ENCODE assay signal across 23 cellular contexts in the genomic region with DNA sequence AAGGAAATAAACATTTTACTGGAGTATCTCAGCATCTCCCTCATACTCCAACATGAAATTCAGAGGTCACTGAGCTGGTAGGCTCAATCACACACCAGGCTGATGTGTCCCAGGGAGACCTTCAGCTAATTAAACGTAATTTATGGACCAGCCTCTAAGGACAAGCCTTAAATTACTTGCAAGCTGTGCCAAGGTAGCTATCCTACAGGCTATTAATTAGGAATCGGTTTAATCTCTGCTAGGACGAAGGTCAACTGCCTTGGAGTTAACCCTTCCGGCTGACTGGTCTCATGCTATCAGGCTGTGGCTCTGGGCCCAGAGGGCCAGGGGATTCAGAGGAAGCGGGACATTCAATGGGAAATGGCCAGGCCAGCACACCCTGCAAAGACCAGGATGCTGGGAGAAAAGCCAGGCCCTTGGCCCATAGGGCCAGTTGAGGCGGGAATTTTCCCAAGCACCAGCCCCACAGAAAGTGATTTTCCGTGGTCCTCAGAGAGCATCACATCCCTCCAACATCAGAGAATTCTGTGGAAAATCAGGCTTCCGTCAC. TPM values are rescaled to one million over a fixed set of nuclear protein-coding genes. Genes with fewer than 3 reads are reported as not detected.
DNase-seq lines count a peak whose midpoint lies in the region; ATAC-seq and TF ChIP-seq lines count a peak whose summit lies in the region.
"Had no signal": no experiment of that assay in that cellular context is flagged by ENCODE, and none has a peak within 500 bp of the region (broad histone marks: within the 10 kb centered on the region; RNA-seq: fewer than 3 reads in every experiment).

No MANE protein-coding gene starts in this region.

- ATAC-seq in heart right ventricle (no peak), left ventricle myocardium superior (no peak), GM19452 (IDR thresholded peaks at IDR 0.05; ENCODE audit: unreplicated experiment) (no peak)
- ATAC-seq in effector memory CD8-positive, alpha-beta T cell (replicated peaks), result no peak
- ATAC-seq: PC-3 had no signal

- H3K27ac ChIP-seq in heart right ventricle (peak overlapping the region in 8 of 10 donors; percentile 72 to 95 (median 91)), transverse colon (peak overlapping the region in 3 of 4 donors; percentile 18 to 91 (median 90))
- H3K27ac ChIP-seq: HL-60 had no signal

- TF ChIP-seq POLR2A in transverse colon (IDR thresholded peaks at IDR 0.05), result no peak

- no peaks in the 10 kb centered on the region for H3K9me3 Mint-ChIP-seq in effector memory CD8-positive, alpha-beta T cell
- no peaks in the 10 kb centered on the region for H3K9me3 Mint-ChIP-seq in nephron progenitor cell
- H3K9me3 Mint-ChIP-seq: activated naive CD4-positive, alpha-beta T cell treated with anti-CD3 and anti-CD28 coated beads for 36 hours had no signal

- peaks cover 0 to 9% of the 10 kb centered on the region in 2 donors for H3K27me3 Mint-ChIP-seq in effector memory CD8-positive, alpha-beta T cell
- peaks cover 16% of the 10 kb centered on the region for H3K27me3 Mint-ChIP-seq in nephron progenitor cell (ENCODE audit: low read depth, poor library complexity)

- no peak overlapping the region for H3K4me3 Mint-ChIP-seq in effector memory CD8-positive, alpha-beta T cell
- no peak overlapping the region for H3K4me3 Mint-ChIP-seq in nephron progenitor cell
- H3K4me3 Mint-ChIP-seq: activated naive CD4-positive, alpha-beta T cell treated with anti-CD3 and anti-CD28 coated beads for 36 hours had no signal

- peaks cover 17% of the 10 kb centered on the region for H3K36me3 Mint-ChIP-seq in effector memory CD8-positive, alpha-beta T cell (ENCODE audit: insufficient read depth)
- no peaks in the 10 kb centered on the region for H3K36me3 Mint-ChIP-seq in nephron progenitor cell (ENCODE audit: low read depth)

- no peak for DNase-seq in heart right ventricle
- DNase-seq in left ventricle myocardium superior, result no peak
- no peak for DNase-seq in effector memory CD8-positive, alpha-beta T cell
- DNase-seq in nephron progenitor cell, result no peak
- no peak for DNase-seq in transverse colon
- no peak for DNase-seq in HCEC 1CT
- no peak for DNase-seq in stimulated activated CD4-positive, alpha-beta T cell treated with anti-CD3 and anti-CD28 coated beads, Interleukin-2, amount 100 ng/mL, for 48 hours
- DNase-seq: activated naive CD4-positive, alpha-beta T cell treated with anti-CD3 and anti-CD28 coated beads for 36 hours; C1 segment of cervical spinal cord; DMS153; MV-4-11; NCI-H2081; NCI-H526 treated with DMSO at 0.1 percent for 48 hours; PC-3 had no signal

- peaks cover 0 to 8% (median 0%) of the 10 kb centered on the region in 9 donors for H3K36me3 ChIP-seq in heart right ventricle
- no peaks in the 10 kb centered on the region for H3K36me3 ChIP-seq in transverse colon

- H3K27ac Mint-ChIP-seq in effector memory CD8-positive, alpha-beta T cell, result peak overlapping the region; percentile 57 to 76
- peak overlapping the region; percentile 28 for H3K27ac Mint-ChIP-seq in nephron progenitor cell

- no peak for TF ChIP-seq CTCF in heart right ventricle (IDR thresholded peaks at IDR 0.05)
- no peak for TF ChIP-seq CTCF in nephron progenitor cell (IDR thresholded peaks at IDR 0.05)
- no peak for TF ChIP-seq CTCF in transverse colon (IDR thresholded peaks at IDR 0.05)

- intact Hi-C loops in heart right ventricle (cut with DNase I) (loop anchor here in 1 of 10 donors (2.0 to 5.0 kb wide), 2 partner anchors 18 to 147 kb away; no protein-coding TSS in a partner anchor), left ventricle myocardium superior (cut with micrococcal nuclease) (no loop called here), transverse colon (cut with DNase I; ENCODE audit: low total_unique reads) (no loop called here)

- 46 to 55% methylated on average over 8 of the region's 8 CpGs for WGBS in heart right ventricle, 2 donors
- WGBS in transverse colon (ENCODE audit: low coverage in 1 of 2), 2 donors, result 72 to 79% methylated on average over 2 to 8 of the region's 8 CpGs

- H3K4me3 ChIP-seq in heart right ventricle (no peak overlapping the region), transverse colon (no peak overlapping the region)

- peaks cover 77 to 100% (median 94%) of the 10 kb centered on the region in 9 donors for H3K4me1 ChIP-seq in heart right ventricle
- peaks cover 41 to 97% (median 74%) of the 10 kb centered on the region in 4 donors for H3K4me1 ChIP-seq in transverse colon

- H3K27me3 ChIP-seq in heart right ventricle, result peaks cover 0 to 4% (median 0%) of the 10 kb centered on the region in 7 donors
- no peaks in the 10 kb centered on the region for H3K27me3 ChIP-seq in transverse colon

- H3K4me1 Mint-ChIP-seq in effector memory CD8-positive, alpha-beta T cell (ENCODE audit: low read depth in 2 of 2), result peaks cover 50 to 53% of the 10 kb centered on the region in 2 donors
- peaks cover 86% of the 10 kb centered on the region for H3K4me1 Mint-ChIP-seq in nephron progenitor cell

- in situ Hi-C loops in transverse colon (cut with MboI; ENCODE audit: low pct_ligation_motif_present in 1 of 4, low pct_unique_long_range_greater_than_20kb in 1 of 4, low sequenced_read_pairs in 3 of 4), result no loop called here

- H3K9me3 ChIP-seq in heart right ventricle (no peaks in the 10 kb centered on the region), transverse colon (no peaks in the 10 kb centered on the region)

- TF ChIP-seq EP300 in transverse colon (IDR thresholded peaks at IDR 0.05; ENCODE audit: low read depth), result no peak

RNA-seq across cellular contexts. Expression of gene DHRS3, which starts 19.0 kb away (rescaled TPM):
- 10 to 100 TPM; 50.8 to 88.3 (median 63.7) TPM for total RNA-seq in heart right ventricle
- 10 to 100 TPM; 39.9 to 93.5 TPM for polyA plus RNA-seq in heart right ventricle
- total RNA-seq in left ventricle myocardium superior, result 79.6 TPM
- total RNA-seq in transverse colon, result 100 to 1,000 TPM in 2 of 4 donors, 10 to 100 TPM in 2; 55.3 to 122 (median 103) TPM

RNA-seq across cellular contexts. Expression of gene AADACL4, which starts 44.9 kb away (rescaled TPM):
- total RNA-seq in heart right ventricle, result not detected
- not detected for polyA plus RNA-seq in heart right ventricle
- total RNA-seq in left ventricle myocardium superior, result not detected
- not detected for total RNA-seq in transverse colon
- total RNA-seq: activated naive CD4-positive, alpha-beta T cell treated with anti-CD3 and anti-CD28 coated beads for 36 hours; dermis microvascular lymphatic vessel endothelial cell; fibroblast of lung; H4; kidney epithelial cell; mononuclear cell; osteoblast; PC-3; ureter had no signal
- polyA plus RNA-seq: fibroblast of lung had no signal
